ENCODE assay signal across 10 cellular contexts in genomic region chr2:152166633-152167032, GRCh38. TPM values are rescaled to one million over a fixed set of nuclear protein-coding genes. Genes with fewer than 3 reads are reported as not detected.
A peak's percentile ranks its signal among the peaks of the same experiment; 100 is the strongest.
DNase-seq lines count a peak whose midpoint lies in the region; ATAC-seq and TF ChIP-seq lines count a peak whose summit lies in the region.
"Had no signal": no experiment of that assay in that cellular context is flagged by ENCODE, and none has a peak within 500 bp of the region (broad histone marks: within the 10 kb centered on the region; RNA-seq: fewer than 3 reads in every experiment).

No MANE protein-coding gene starts in this region.

- H3K9ac ChIP-seq in SK-N-SH (no peak overlapping the region), skeletal muscle satellite cell (ENCODE audit: low read depth, low read length) (peak overlapping the region; percentile 24)

- H3K79me2 ChIP-seq in SK-N-SH (ENCODE audit: insufficient read depth) = peaks cover 99% of the 10 kb centered on the region

- CTCF ChIA-PET in SK-N-SH (lab: Yijun Ruan, JAX) = interaction anchor here (1.0 to 2.0 kb wide), 4 partner anchors 9 to 469 kb away, joined by 3 to 9 read pairs (median 5); partner anchors contain the start of gene STAM2

- POLR2A ChIA-PET in SK-N-SH (lab: Yijun Ruan, JAX) = no interaction called here

- H3K4me2 ChIP-seq in SK-N-SH (peak overlapping the region; percentile 59), skeletal muscle satellite cell (ENCODE audit: low read length) (peak overlapping the region; percentile 77)

- no peak for TF ChIP-seq POLR2A in adrenal gland (IDR thresholded peaks at IDR 0.05)

- H3K4me1 ChIP-seq in SK-N-SH (ENCODE audit: control insufficient read depth in 1 of 2, insufficient read depth in 2 of 2, low read depth in 1 of 2, low read length in 1 of 2) (no peaks in the 10 kb centered on the region; a peak in 1 of 4 replicates), adrenal gland (replicated peaks in 1 of 2) (peaks cover 41 to 56% of the 10 kb centered on the region in 2 donors), skeletal muscle satellite cell (ENCODE audit: control insufficient read depth, insufficient read depth, low read length) (peaks cover 29% of the 10 kb centered on the region)

- ATAC-seq in SK-N-SH treated with all-trans-retinoic acid at 6 μM for 48 hours (no peak), HG02798 (IDR thresholded peaks at IDR 0.05; ENCODE audit: poor library complexity, unreplicated experiment) (peak; percentile 85)

- DNase-seq in SK-N-SH (no peak), adrenal gland (no peak), T-helper 9 cell (no peak), NCI-H774 (lab: John Stamatoyannopoulos, UW) (no peak)
- no peak for DNase-seq in activated effector memory CD4-positive, alpha-beta T cell treated with Interleukin-2 at 50 U/mL for 16 hours

- peaks cover 9% of the 10 kb centered on the region for H3F3A ChIP-seq in SK-N-SH (replicated peaks; ENCODE audit: insufficient read depth)

- intact Hi-C loops in adrenal gland (cut with DNase I) = loop anchor here in 1 of 2 donors (5.0 kb wide), 1 partner anchor 124 kb away; no protein-coding TSS in a partner anchor

- H3K9me3 ChIP-seq in SK-N-SH (no peaks in the 10 kb centered on the region), adrenal gland (replicated peaks in 1 of 3) (no peaks in the 10 kb centered on the region), skeletal muscle satellite cell (replicated peaks; ENCODE audit: low read length) (no peaks in the 10 kb centered on the region)
- H3K9me3 ChIP-seq: neutrophil had no signal

- no peaks in the 10 kb centered on the region for H3K9me2 ChIP-seq in SK-N-SH

- TF ChIP-seq CTCF in SK-N-SH (IDR thresholded peaks at IDR 0.05) = no peak
- no peak for TF ChIP-seq CTCF in adrenal gland (IDR thresholded peaks at IDR 0.05)

- peaks cover 50% of the 10 kb centered on the region for H4K20me1 ChIP-seq in SK-N-SH (ENCODE audit: insufficient read depth)

- H3K27ac ChIP-seq in SK-N-SH (ENCODE audit: low read depth in 2 of 2, low read length in 1 of 2) (peak overlapping the region in 1 of 2 experiments; percentile 35; a peak in 1 of 4 replicates), adrenal gland (peak overlapping the region; percentile 10 to 61 (median 54))
- H3K27ac ChIP-seq: 22Rv1, neutrophil had no signal

- H3K4me3 ChIP-seq in SK-N-SH (ENCODE audit: low read depth in 2 of 2, low read length in 1 of 2) (peak overlapping the region in 1 of 2 experiments; percentile 24; a peak in 2 of 4 replicates), adrenal gland (peak overlapping the region in 1 of 4 donors; percentile 36), skeletal muscle satellite cell (ENCODE audit: low read length) (peak overlapping the region; percentile 53)

- 83% methylated on average over 3 of the region's 3 CpGs for WGBS in SK-N-SH (ENCODE audit: low lambda C conversion rate)
- 12 to 22% (median 19%) methylated on average over 3 of the region's 3 CpGs for WGBS in adrenal gland, 4 donors

- H3K27me3 ChIP-seq in SK-N-SH (ENCODE audit: insufficient read depth) (no peaks in the 10 kb centered on the region), adrenal gland (no peaks in the 10 kb centered on the region), skeletal muscle satellite cell (ENCODE audit: control insufficient read depth, insufficient read depth, low read length) (no peaks in the 10 kb centered on the region)
- H3K27me3 ChIP-seq: neutrophil had no signal

- TF ChIP-seq RAD21 in SK-N-SH (IDR thresholded peaks at IDR 0.05; ENCODE audit: low read length) = no peak

- H2AFZ ChIP-seq in SK-N-SH (ENCODE audit: low read depth) = no peak overlapping the region

- no peak for TF ChIP-seq EP300 in SK-N-SH (IDR thresholded peaks at IDR 0.05; ENCODE audit: borderline replicate concordance in 1 of 2, low read depth in 1 of 2, low read length in 1 of 2)

- no peaks in the 10 kb centered on the region for H3K36me3 ChIP-seq in SK-N-SH (replicated peaks in 1 of 2; ENCODE audit: control insufficient read depth in 1 of 2, insufficient read depth in 2 of 2, low read length in 1 of 2)
- H3K36me3 ChIP-seq in adrenal gland (replicated peaks in 1 of 2) = no peaks in the 10 kb centered on the region
- H3K36me3 ChIP-seq in skeletal muscle satellite cell (ENCODE audit: insufficient read depth, low read length) = no peaks in the 10 kb centered on the region
- H3K36me3 ChIP-seq: neutrophil had no signal

TF ChIP-seq in SK-N-SH, 30 proteins besides CTCF, POLR2A, EP300 and RAD21:
- TF ChIP-seq GABPA (IDR thresholded peaks at IDR 0.05; ENCODE audit: low read depth) (no peak), CHD2 (IDR thresholded peaks at IDR 0.05; ENCODE audit: low read length, partially characterized antibody) (no peak), MAX (IDR thresholded peaks at IDR 0.05; ENCODE audit: low read depth) (no peak), EZH2phosphoT487 (IDR thresholded peaks at IDR 0.05; ENCODE audit: borderline replicate concordance, low read depth) (no peak), FOXM1 (IDR thresholded peaks at IDR 0.05; ENCODE audit: low read depth) (no peak), NRF1 (IDR thresholded peaks at IDR 0.05; ENCODE audit: low read depth, low read length) (no peak), RFX5 (IDR thresholded peaks at IDR 0.05; ENCODE audit: low read length) (no peak), POLR2AphosphoS5 (IDR thresholded peaks at IDR 0.05; ENCODE audit: low read depth, low read length) (no peak), ZBTB33 (IDR thresholded peaks at IDR 0.05; ENCODE audit: borderline replicate concordance, low read depth) (no peak), MEF2A (IDR thresholded peaks at IDR 0.05; ENCODE audit: borderline replicate concordance, low read depth) (no peak)

TF ChIP-seq in SK-N-SH treated with all-trans-retinoic acid at 6 μM for 48 hours, 23 proteins besides CTCF, POLR2A, EP300 and RAD21 (continues in another document):
- no peak for TF ChIP-seq ZC3H10 (CRISPR knock-in tag; IDR thresholded peaks at IDR 0.05)
- TF ChIP-seq, protein P1, sequence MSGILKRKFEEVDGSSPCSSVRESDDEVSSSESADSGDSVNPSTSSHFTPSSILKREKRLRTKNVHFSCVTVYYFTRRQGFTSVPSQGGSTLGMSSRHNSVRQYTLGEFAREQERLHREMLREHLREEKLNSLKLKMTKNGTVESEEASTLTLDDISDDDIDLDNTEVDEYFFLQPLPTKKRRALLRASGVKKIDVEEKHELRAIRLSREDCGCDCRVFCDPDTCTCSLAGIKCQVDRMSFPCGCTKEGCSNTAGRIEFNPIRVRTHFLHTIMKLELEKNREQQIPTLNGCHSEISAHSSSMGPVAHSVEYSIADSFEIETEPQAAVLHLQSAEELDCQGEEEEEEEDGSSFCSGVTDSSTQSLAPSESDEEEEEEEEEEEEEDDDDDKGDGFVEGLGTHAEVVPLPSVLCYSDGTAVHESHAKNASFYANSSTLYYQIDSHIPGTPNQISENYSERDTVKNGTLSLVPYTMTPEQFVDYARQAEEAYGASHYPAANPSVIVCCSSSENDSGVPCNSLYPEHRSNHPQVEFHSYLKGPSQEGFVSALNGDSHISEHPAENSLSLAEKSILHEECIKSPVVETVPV (CRISPR knock-in tag; IDR thresholded peaks at IDR 0.05) = no peak
- no peak for TF ChIP-seq ZFP3 (CRISPR knock-in tag; IDR thresholded peaks at IDR 0.05)
- TF ChIP-seq GLIS3 (CRISPR knock-in tag; IDR thresholded peaks at IDR 0.05) = no peak
- no peak for TF ChIP-seq ZNF8 (CRISPR knock-in tag; IDR thresholded peaks at IDR 0.05)
- TF ChIP-seq ZNF565 (CRISPR knock-in tag; conservative IDR thresholded peaks at IDR 0.05; ENCODE audit: low read depth) = no peak
- TF ChIP-seq OSR1 (CRISPR knock-in tag; IDR thresholded peaks at IDR 0.05) = no peak
- TF ChIP-seq ESRRG (CRISPR knock-in tag; IDR thresholded peaks at IDR 0.05) = no peak
- TF ChIP-seq BACH2 (CRISPR knock-in tag; IDR thresholded peaks at IDR 0.05; ENCODE audit: borderline replicate concordance) = no peak
- TF ChIP-seq SNAI2 (CRISPR knock-in tag; IDR thresholded peaks at IDR 0.05) = no peak
- no peak for TF ChIP-seq PATZ1 (CRISPR knock-in tag; IDR thresholded peaks at IDR 0.05; ENCODE audit: borderline replicate concordance)
- no peak for TF ChIP-seq ZNF70 (CRISPR knock-in tag; IDR thresholded peaks at IDR 0.05)

RNA-seq across cellular contexts. Expression of gene STAM2, which starts 8.9 kb away (rescaled TPM):
- polyA plus RNA-seq in SK-N-SH (2012; rRNA removed) = 6.9 and 10.1 TPM in 2 replicates
- 8.4 and 9.2 TPM in 2 replicates for polyA plus RNA-seq in SK-N-SH (2012; cell fraction: cytosol; rRNA removed)
- polyA plus RNA-seq in SK-N-SH (2012; cell fraction: nucleus; rRNA removed) = 7.6 and 20.4 TPM in 2 replicates
- 10 to 100 TPM; 22.8 to 45.8 (median 33.8) TPM for total RNA-seq in adrenal gland
- polyA plus RNA-seq in adrenal gland = 10 to 100 TPM in 1 of 3 donors, 1 to 10 TPM in 2; 6.5 to 32.5 (median 7.6) TPM
- 24.6 and 26.9 TPM in 2 replicates for total RNA-seq in skeletal muscle satellite cell (2012; rRNA removed)
